In genomic region chr3:164890061-164890460, GRCh38 we compare ENCODE assay signal across 1 cellular context.
TF ChIP-seq lines count a peak whose summit lies in the region.

No MANE protein-coding gene starts in this region.

TF ChIP-seq in H1, 55 proteins besides CTCF, POLR2A, EP300 and RAD21 (continued from another document):
- TF ChIP-seq SIN3A (conservative IDR thresholded peaks at IDR 0.05 in 1 of 2, IDR thresholded peaks at IDR 0.05 in 1 of 2; ENCODE audit: low read depth in 1 of 2, low read length in 2 of 2): no peak
- TF ChIP-seq CBX8 (IDR thresholded peaks at IDR 0.05; ENCODE audit: borderline replicate concordance, low read depth, low read length): no peak
- no peak for TF ChIP-seq YY1 (IDR thresholded peaks at IDR 0.05; ENCODE audit: low read depth, low read length)
- TF ChIP-seq KDM5A (IDR thresholded peaks at IDR 0.05; ENCODE audit: low read length): no peak
- TF ChIP-seq GTF2F1 (IDR thresholded peaks at IDR 0.05; ENCODE audit: borderline replicate concordance, low read depth, low read length): no peak
- no peak for TF ChIP-seq USF2 (IDR thresholded peaks at IDR 0.05; ENCODE audit: low read length)
- no peak for TF ChIP-seq TBP (IDR thresholded peaks at IDR 0.05; ENCODE audit: low read depth, low read length)
